ENCODE assay signal across 29 cellular contexts in the genomic region with DNA sequence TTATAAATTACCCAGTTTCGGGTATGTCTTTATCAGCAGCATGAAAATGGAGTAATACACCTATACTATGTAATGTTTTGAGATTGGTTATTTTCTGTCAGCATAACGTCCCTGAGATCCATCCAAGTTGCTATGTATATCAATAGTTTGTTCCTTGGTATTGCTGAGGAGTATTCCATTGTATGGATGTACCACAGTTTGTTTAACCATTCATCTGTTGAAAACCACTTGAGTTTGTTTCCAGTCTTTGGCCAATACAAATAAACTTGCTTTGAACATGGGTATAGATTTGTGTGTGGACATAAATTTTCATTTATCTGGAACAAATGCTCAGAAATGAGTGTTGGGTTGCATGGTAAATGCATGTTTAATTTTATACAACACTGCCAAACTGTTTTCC.
DNase-seq lines count a peak whose midpoint lies in the region; ATAC-seq and TF ChIP-seq lines count a peak whose summit lies in the region.
"Had no signal": no experiment of that assay in that cellular context is flagged by ENCODE, and none has a peak within 500 bp of the region (broad histone marks: within the 10 kb centered on the region; RNA-seq: fewer than 3 reads in every experiment).

No MANE protein-coding gene starts in this region.

- H3F3A ChIP-seq in SK-N-SH (replicated peaks; ENCODE audit: insufficient read depth) = no peaks in the 10 kb centered on the region

- ATAC-seq in SK-N-SH treated with all-trans-retinoic acid at 6 μM for 48 hours = no peak
- ATAC-seq: A549; CD8-positive, alpha-beta T cell had no signal

- H3K27ac ChIP-seq in SK-N-SH (ENCODE audit: low read depth in 2 of 2, low read length in 1 of 2) (no peak overlapping the region), Karpas-422 (ENCODE audit: low read length) (peak overlapping the region; percentile 35)
- H3K27ac ChIP-seq: 22Rv1; A549; BLaER1; BLaER1 treated with 17β-estradiol and CSF1 and Interleukin-3, amounts not matched to agents 10 nM and 100 nM; C4-2B had no signal

- H3K9ac ChIP-seq in SK-N-SH (no peak overlapping the region), Karpas-422 (ENCODE audit: low read length) (no peak overlapping the region)
- H3K9ac ChIP-seq: BLaER1; BLaER1 treated with 17β-estradiol and CSF1 and Interleukin-3, amounts not matched to agents 10 nM and 100 nM had no signal

- peaks cover 61 to 62% of the 10 kb centered on the region in 2 experiments for H3K36me3 ChIP-seq in SK-N-SH (replicated peaks in 1 of 2; ENCODE audit: control insufficient read depth in 1 of 2, insufficient read depth in 2 of 2, low read length in 1 of 2)
- H3K36me3 ChIP-seq in Karpas-422 (ENCODE audit: insufficient read depth, low read length) = peaks cover 93% of the 10 kb centered on the region

- 87% methylated on average over 2 of the region's 2 CpGs for WGBS in SK-N-SH (ENCODE audit: low lambda C conversion rate)

- H3K4me3 ChIP-seq in SK-N-SH (ENCODE audit: low read depth in 2 of 2, low read length in 1 of 2) = no peak overlapping the region
- no peak overlapping the region for H3K4me3 ChIP-seq in Karpas-422 (ENCODE audit: low read length)
- H3K4me3 ChIP-seq: A549; BLaER1; BLaER1 treated with 17β-estradiol and CSF1 and Interleukin-3, amounts not matched to agents 10 nM and 100 nM had no signal

- DNase-seq in SK-N-SH = no peak
- DNase-seq in Karpas-422 = no peak
- DNase-seq in occipital lobe (lab: John Stamatoyannopoulos, UW) = no peak
- DNase-seq: 8988T; ACHN; AML-193; BE2C; C1 segment of cervical spinal cord; Caco-2; Calu3; CD4-positive, alpha-beta memory T cell; CD4-positive, alpha-beta T cell; CD4-positive, CD25-positive, alpha-beta regulatory T cell; CD8-positive, alpha-beta memory T cell; CD8-positive, alpha-beta T cell; COR-L47; DMS 273 treated with DMSO at 0.1 percent for 48 hours; DMS153; DMS53; DMS79; DMS79 treated with DMSO at 0.1 percent for 48 hours; DND-41; EL had no signal

- H3K9me2 ChIP-seq in SK-N-SH (no peaks in the 10 kb centered on the region), Karpas-422 (replicated peaks; ENCODE audit: insufficient read depth, low read length) (no peaks in the 10 kb centered on the region)

- CTCF ChIA-PET in SK-N-SH (lab: Yijun Ruan, JAX) = no interaction called here

- H2AFZ ChIP-seq in SK-N-SH (ENCODE audit: low read depth) = no peak overlapping the region
- H2AFZ ChIP-seq in Karpas-422 (ENCODE audit: low read length) = no peak overlapping the region

- POLR2A ChIA-PET in SK-N-SH (lab: Yijun Ruan, JAX) = no interaction called here

- no peak for TF ChIP-seq EP300 in SK-N-SH (IDR thresholded peaks at IDR 0.05; ENCODE audit: borderline replicate concordance in 1 of 2, low read depth in 1 of 2, low read length in 1 of 2)

- no peaks in the 10 kb centered on the region for H3K79me2 ChIP-seq in SK-N-SH (ENCODE audit: insufficient read depth)
- H3K79me2 ChIP-seq in Karpas-422 (ENCODE audit: low read length) = peaks cover 41% of the 10 kb centered on the region

- H3K4me1 ChIP-seq in SK-N-SH (ENCODE audit: control insufficient read depth in 1 of 2, insufficient read depth in 2 of 2, low read depth in 1 of 2, low read length in 1 of 2) = no peaks in the 10 kb centered on the region; a peak in 2 of 4 replicates
- H3K4me1 ChIP-seq in Karpas-422 (ENCODE audit: low read length) = 0 out of 2 replicates have a peak, but pooled peaks cover 10% of the 10 kb centered on the region
- H3K4me1 ChIP-seq: A549, BLaER1 had no signal

- no peak for TF ChIP-seq RAD21 in SK-N-SH (IDR thresholded peaks at IDR 0.05; ENCODE audit: low read length)

- H3K27me3 ChIP-seq in SK-N-SH (ENCODE audit: insufficient read depth) (no peaks in the 10 kb centered on the region), Karpas-422 (ENCODE audit: low read length) (no peaks in the 10 kb centered on the region)
- H3K27me3 ChIP-seq: BE2C; BLaER1; BLaER1 treated with 17β-estradiol and CSF1 and Interleukin-3, amounts not matched to agents 10 nM and 100 nM had no signal

- H3K4me2 ChIP-seq in SK-N-SH = no peak overlapping the region
- H3K4me2 ChIP-seq in Karpas-422 (ENCODE audit: low read depth, low read length, poor library complexity, severe bottlenecking) = no peak overlapping the region
- H3K4me2 ChIP-seq: A549; BLaER1; BLaER1 treated with 17β-estradiol and CSF1 and Interleukin-3, amounts not matched to agents 10 nM and 100 nM had no signal

- H3K9me3 ChIP-seq in SK-N-SH (no peaks in the 10 kb centered on the region), Karpas-422 (ENCODE audit: low read length) (no peaks in the 10 kb centered on the region)
- H3K9me3 ChIP-seq: A549, BE2C, Caco-2 had no signal

- H4K20me1 ChIP-seq in SK-N-SH (ENCODE audit: insufficient read depth) (no peaks in the 10 kb centered on the region), Karpas-422 (ENCODE audit: insufficient read depth, low read depth, low read length) (no peaks in the 10 kb centered on the region)
- H4K20me1 ChIP-seq: BLaER1; BLaER1 treated with 17β-estradiol and CSF1 and Interleukin-3, amounts not matched to agents 10 nM and 100 nM had no signal

- no peak for TF ChIP-seq CTCF in SK-N-SH (IDR thresholded peaks at IDR 0.05)

TF ChIP-seq in SK-N-SH treated with all-trans-retinoic acid at 6 μM for 48 hours, 23 proteins besides CTCF, POLR2A, EP300 and RAD21:
- TF ChIP-seq ZNF8 (CRISPR knock-in tag; IDR thresholded peaks at IDR 0.05) = peak; percentile 93
- no peak for TF ChIP-seq PPARA (CRISPR knock-in tag; IDR thresholded peaks at IDR 0.05; ENCODE audit: borderline replicate concordance)

TF ChIP-seq in SK-N-SH, 30 proteins besides CTCF, POLR2A, EP300 and RAD21 (continues in another document):
- TF ChIP-seq GABPA (IDR thresholded peaks at IDR 0.05; ENCODE audit: low read depth) = no peak
- no peak for TF ChIP-seq TCF12 (IDR thresholded peaks at IDR 0.05)
- TF ChIP-seq, protein P1, sequence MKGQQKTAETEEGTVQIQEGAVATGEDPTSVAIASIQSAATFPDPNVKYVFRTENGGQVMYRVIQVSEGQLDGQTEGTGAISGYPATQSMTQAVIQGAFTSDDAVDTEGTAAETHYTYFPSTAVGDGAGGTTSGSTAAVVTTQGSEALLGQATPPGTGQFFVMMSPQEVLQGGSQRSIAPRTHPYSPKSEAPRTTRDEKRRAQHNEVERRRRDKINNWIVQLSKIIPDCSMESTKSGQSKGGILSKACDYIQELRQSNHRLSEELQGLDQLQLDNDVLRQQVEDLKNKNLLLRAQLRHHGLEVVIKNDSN (IDR thresholded peaks at IDR 0.05; ENCODE audit: borderline replicate concordance, low read depth) = no peak
- TF ChIP-seq, protein P2, sequence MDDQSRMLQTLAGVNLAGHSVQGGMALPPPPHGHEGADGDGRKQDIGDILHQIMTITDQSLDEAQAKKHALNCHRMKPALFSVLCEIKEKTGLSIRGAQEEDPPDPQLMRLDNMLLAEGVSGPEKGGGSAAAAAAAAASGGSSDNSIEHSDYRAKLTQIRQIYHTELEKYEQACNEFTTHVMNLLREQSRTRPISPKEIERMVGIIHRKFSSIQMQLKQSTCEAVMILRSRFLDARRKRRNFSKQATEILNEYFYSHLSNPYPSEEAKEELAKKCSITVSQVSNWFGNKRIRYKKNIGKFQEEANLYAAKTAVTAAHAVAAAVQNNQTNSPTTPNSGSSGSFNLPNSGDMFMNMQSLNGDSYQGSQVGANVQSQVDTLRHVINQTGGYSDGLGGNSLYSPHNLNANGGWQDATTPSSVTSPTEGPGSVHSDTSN (IDR thresholded peaks at IDR 0.05) = no peak
- TF ChIP-seq MEF2A (IDR thresholded peaks at IDR 0.05; ENCODE audit: borderline replicate concordance, low read depth) = no peak
- TF ChIP-seq YY1 (IDR thresholded peaks at IDR 0.05; ENCODE audit: low read depth) = no peak
- TF ChIP-seq ELF1 (IDR thresholded peaks at IDR 0.05) = no peak
- no peak for TF ChIP-seq FOXJ3 (CRISPR knock-in tag; IDR thresholded peaks at IDR 0.05)
- TF ChIP-seq NFIC (IDR thresholded peaks at IDR 0.05; ENCODE audit: borderline replicate concordance) = no peak
- TF ChIP-seq, protein P3, sequence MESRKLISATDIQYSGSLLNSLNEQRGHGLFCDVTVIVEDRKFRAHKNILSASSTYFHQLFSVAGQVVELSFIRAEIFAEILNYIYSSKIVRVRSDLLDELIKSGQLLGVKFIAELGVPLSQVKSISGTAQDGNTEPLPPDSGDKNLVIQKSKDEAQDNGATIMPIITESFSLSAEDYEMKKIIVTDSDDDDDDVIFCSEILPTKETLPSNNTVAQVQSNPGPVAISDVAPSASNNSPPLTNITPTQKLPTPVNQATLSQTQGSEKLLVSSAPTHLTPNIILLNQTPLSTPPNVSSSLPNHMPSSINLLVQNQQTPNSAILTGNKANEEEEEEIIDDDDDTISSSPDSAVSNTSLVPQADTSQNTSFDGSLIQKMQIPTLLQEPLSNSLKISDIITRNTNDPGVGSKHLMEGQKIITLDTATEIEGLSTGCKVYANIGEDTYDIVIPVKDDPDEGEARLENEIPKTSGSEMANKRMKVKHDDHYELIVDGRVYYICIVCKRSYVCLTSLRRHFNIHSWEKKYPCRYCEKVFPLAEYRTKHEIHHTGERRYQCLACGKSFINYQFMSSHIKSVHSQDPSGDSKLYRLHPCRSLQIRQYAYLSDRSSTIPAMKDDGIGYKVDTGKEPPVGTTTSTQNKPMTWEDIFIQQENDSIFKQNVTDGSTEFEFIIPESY (IDR thresholded peaks at IDR 0.05; ENCODE audit: borderline replicate concordance, low read depth) = no peak
- no peak for TF ChIP-seq JUND (IDR thresholded peaks at IDR 0.05)
- TF ChIP-seq CHD2 (IDR thresholded peaks at IDR 0.05; ENCODE audit: low read length, partially characterized antibody) = no peak
- no peak for TF ChIP-seq FOXM1 (IDR thresholded peaks at IDR 0.05; ENCODE audit: low read depth)
